In the genomic region with DNA sequence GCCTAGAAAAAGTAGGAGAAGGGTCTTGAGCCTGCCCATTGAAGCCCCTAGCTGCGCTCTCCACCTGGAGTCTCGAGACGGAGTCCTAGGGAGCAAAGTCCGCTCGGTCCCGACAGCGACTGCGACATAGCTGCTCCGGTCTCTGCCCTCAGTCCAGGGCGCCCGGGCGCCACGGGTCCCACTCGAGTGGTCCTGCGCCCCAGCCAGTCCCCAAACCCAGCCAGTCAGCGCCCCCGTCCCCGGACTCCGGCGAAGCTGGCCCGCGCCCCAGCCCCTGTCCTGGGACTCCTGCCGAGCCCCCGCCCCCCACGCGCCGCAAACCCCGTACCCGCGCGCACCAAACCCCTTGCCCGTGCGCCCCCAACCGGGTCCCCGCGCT, we compare ENCODE assay signal across 1 cellular context.
TF ChIP-seq lines count a peak whose summit lies in the region.

No MANE protein-coding gene starts in this region.

TF ChIP-seq in neural cell, 6 proteins besides CTCF, POLR2A, EP300 and RAD21 (continued from another document):
- TF ChIP-seq, protein P1, sequence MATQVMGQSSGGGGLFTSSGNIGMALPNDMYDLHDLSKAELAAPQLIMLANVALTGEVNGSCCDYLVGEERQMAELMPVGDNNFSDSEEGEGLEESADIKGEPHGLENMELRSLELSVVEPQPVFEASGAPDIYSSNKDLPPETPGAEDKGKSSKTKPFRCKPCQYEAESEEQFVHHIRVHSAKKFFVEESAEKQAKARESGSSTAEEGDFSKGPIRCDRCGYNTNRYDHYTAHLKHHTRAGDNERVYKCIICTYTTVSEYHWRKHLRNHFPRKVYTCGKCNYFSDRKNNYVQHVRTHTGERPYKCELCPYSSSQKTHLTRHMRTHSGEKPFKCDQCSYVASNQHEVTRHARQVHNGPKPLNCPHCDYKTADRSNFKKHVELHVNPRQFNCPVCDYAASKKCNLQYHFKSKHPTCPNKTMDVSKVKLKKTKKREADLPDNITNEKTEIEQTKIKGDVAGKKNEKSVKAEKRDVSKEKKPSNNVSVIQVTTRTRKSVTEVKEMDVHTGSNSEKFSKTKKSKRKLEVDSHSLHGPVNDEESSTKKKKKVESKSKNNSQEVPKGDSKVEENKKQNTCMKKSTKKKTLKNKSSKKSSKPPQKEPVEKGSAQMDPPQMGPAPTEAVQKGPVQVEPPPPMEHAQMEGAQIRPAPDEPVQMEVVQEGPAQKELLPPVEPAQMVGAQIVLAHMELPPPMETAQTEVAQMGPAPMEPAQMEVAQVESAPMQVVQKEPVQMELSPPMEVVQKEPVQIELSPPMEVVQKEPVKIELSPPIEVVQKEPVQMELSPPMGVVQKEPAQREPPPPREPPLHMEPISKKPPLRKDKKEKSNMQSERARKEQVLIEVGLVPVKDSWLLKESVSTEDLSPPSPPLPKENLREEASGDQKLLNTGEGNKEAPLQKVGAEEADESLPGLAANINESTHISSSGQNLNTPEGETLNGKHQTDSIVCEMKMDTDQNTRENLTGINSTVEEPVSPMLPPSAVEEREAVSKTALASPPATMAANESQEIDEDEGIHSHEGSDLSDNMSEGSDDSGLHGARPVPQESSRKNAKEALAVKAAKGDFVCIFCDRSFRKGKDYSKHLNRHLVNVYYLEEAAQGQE (IDR thresholded peaks at IDR 0.05; ENCODE audit: borderline replicate concordance) = no peak
- TF ChIP-seq MXI1 (conservative IDR thresholded peaks at IDR 0.05; ENCODE audit: poor library complexity, severe bottlenecking) (no peak), POLR2AphosphoS5 (IDR thresholded peaks at IDR 0.05) (no peak), SMC3 (conservative IDR thresholded peaks at IDR 0.05; ENCODE audit: poor library complexity) (no peak)
